25 cellular contexts compared by ENCODE assay signal in the genomic region with DNA sequence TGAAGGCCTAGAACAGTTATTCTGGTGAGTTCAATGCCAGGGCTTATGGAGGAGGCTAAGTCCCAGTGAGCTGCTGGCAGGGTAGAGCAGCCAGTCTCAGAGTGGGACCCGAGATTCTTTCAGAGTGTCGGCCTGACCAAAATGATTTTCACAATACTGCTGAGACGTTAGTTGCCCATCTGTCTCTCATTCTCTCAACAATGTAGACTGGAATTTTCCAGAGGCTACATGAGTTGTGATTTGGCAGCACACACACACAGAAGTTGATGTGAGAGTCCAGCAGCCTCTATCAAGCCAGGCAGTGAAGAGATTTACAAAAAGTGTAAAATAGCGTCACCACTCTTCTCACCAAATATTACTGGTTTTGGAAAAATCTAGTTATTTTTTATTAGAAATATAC. TPM values are rescaled to one million over a fixed set of nuclear protein-coding genes. Genes with fewer than 3 reads are reported as not detected.
DNase-seq lines count a peak whose midpoint lies in the region; ATAC-seq and TF ChIP-seq lines count a peak whose summit lies in the region.
"Had no signal": no experiment of that assay in that cellular context is flagged by ENCODE, and none has a peak within 500 bp of the region (broad histone marks: within the 10 kb centered on the region; RNA-seq: fewer than 3 reads in every experiment).

No MANE protein-coding gene starts in this region.

- no peak overlapping the region for H3K4me2 ChIP-seq in hepatocyte
- H3K4me2 ChIP-seq: A549, BLaER1, SK-N-SH had no signal

- H3K27me3 Mint-ChIP-seq in stimulated activated naive CD8-positive, alpha-beta T cell treated with anti-CD3 and anti-CD28 coated beads, Interleukin-15, amount 100 ng/mL, for 72 hours = peaks cover 20% of the 10 kb centered on the region

- no peaks in the 10 kb centered on the region for H3K27me3 ChIP-seq in hepatocyte
- H3K27me3 ChIP-seq: BLaER1 had no signal

- H3K9me3 Mint-ChIP-seq in stimulated activated naive CD8-positive, alpha-beta T cell treated with anti-CD3 and anti-CD28 coated beads, Interleukin-15, amount 100 ng/mL, for 72 hours = no peaks in the 10 kb centered on the region
- H3K9me3 Mint-ChIP-seq: CD4-positive, alpha-beta T cell had no signal

- H4K20me1 ChIP-seq in hepatocyte (ENCODE audit: insufficient read depth, poor library complexity, severe bottlenecking) = no peaks in the 10 kb centered on the region
- H4K20me1 ChIP-seq: BLaER1 had no signal

- DNase-seq in EH (ENCODE audit: low read depth) (peak; percentile 31), dedifferentiated amniotic fluid mesenchymal stem cell (ENCODE audit: extremely low spot score) (peak; percentile 52), hepatocyte (ENCODE audit: low spot score) (no peak), sciatic nerve (ENCODE audit: low spot score) (no peak), midbrain (lab: John Stamatoyannopoulos, UW) (no peak)
- no peak for DNase-seq in stimulated activated naive CD8-positive, alpha-beta T cell treated with anti-CD3 and anti-CD28 coated beads, Interleukin-15, amount 100 ng/mL, for 72 hours
- DNase-seq: CD4-positive, alpha-beta T cell; COR-L47; DMS 273 treated with DMSO at 0.1 percent for 48 hours; DMS79 treated with DMSO at 0.1 percent for 48 hours; MV-4-11; NCI-H1694; NCI-H2081; NCI-H446 treated with DMSO at 0.1 percent for 48 hours; NCI-H526 treated with DMSO at 0.1 percent for 48 hours; SIG-M5; SK-N-SH had no signal

- H3K4me1 Mint-ChIP-seq in stimulated activated naive CD8-positive, alpha-beta T cell treated with anti-CD3 and anti-CD28 coated beads, Interleukin-15, amount 100 ng/mL, for 72 hours = no peaks in the 10 kb centered on the region

- H3K27ac Mint-ChIP-seq in stimulated activated naive CD8-positive, alpha-beta T cell treated with anti-CD3 and anti-CD28 coated beads, Interleukin-15, amount 100 ng/mL, for 72 hours = no peak overlapping the region
- H3K27ac Mint-ChIP-seq: CD4-positive, alpha-beta T cell; IgD-negative memory B cell had no signal

- H3K4me3 ChIP-seq in hepatocyte = no peak overlapping the region
- H3K4me3 ChIP-seq: A549, BLaER1 had no signal

- H3K79me2 ChIP-seq in hepatocyte = no peaks in the 10 kb centered on the region

- ATAC-seq in sciatic nerve = peak; percentile 38
- ATAC-seq in stimulated activated naive CD8-positive, alpha-beta T cell treated with anti-CD3 and anti-CD28 coated beads, Interleukin-15, amount 100 ng/mL, for 72 hours = no peak
- no peak for ATAC-seq in HG03045 (IDR thresholded peaks at IDR 0.05; ENCODE audit: unreplicated experiment)
- no peak for ATAC-seq in GM21723 (IDR thresholded peaks at IDR 0.05; ENCODE audit: unreplicated experiment)
- ATAC-seq: A549, HCT116 had no signal

- no peaks in the 10 kb centered on the region for H3K9me2 ChIP-seq in hepatocyte (replicated peaks; ENCODE audit: insufficient read depth)
- H3K9me2 ChIP-seq: SK-N-SH had no signal

- no peak overlapping the region for H2AFZ ChIP-seq in hepatocyte

- no peak overlapping the region for H3K4me3 Mint-ChIP-seq in stimulated activated naive CD8-positive, alpha-beta T cell treated with anti-CD3 and anti-CD28 coated beads, Interleukin-15, amount 100 ng/mL, for 72 hours
- H3K4me3 Mint-ChIP-seq: CD4-positive, alpha-beta T cell; IgD-negative memory B cell had no signal

- intact Hi-C loops in sciatic nerve (cut with DNase I) = no loop called here

- 75% methylated on average over 4 of the region's 4 CpGs for WGBS in hepatocyte (ENCODE audit: low lambda C conversion rate, missing lambda C conversion rate)

- peak overlapping the region; percentile 47 for H3K27ac ChIP-seq in hepatocyte
- H3K27ac ChIP-seq: A549, BLaER1 had no signal

- H3K4me1 ChIP-seq in hepatocyte (ENCODE audit: insufficient read depth) = no peaks in the 10 kb centered on the region
- H3K4me1 ChIP-seq: A549 had no signal

- TF ChIP-seq CTCF in hepatocyte (IDR thresholded peaks at IDR 0.05; ENCODE audit: poor library complexity) = no peak

- H3K36me3 ChIP-seq in hepatocyte (replicated peaks; ENCODE audit: insufficient read depth, low read depth) = no peaks in the 10 kb centered on the region
- H3K36me3 ChIP-seq: BLaER1 had no signal

- H3K9me3 ChIP-seq in hepatocyte (ENCODE audit: low read depth) = no peaks in the 10 kb centered on the region
- H3K9me3 ChIP-seq: A549, BLaER1, SK-N-SH had no signal

RNA-seq across cellular contexts. Expression of a gene that starts 21.7 kb away (rescaled TPM):
- total RNA-seq in hepatocyte (0.04 TPM in 1 of 2 replicates, not detected in the other), sciatic nerve (not detected)
- polyA plus RNA-seq in hepatocyte = not detected in 2 replicates
- total RNA-seq: CD4-positive, alpha-beta T cell; H1; M059J had no signal
- polyA plus RNA-seq: IgD-negative memory B cell, SK-N-SH had no signal

RNA-seq across cellular contexts. Expression of a gene that starts 36.4 kb away (rescaled TPM):
- total RNA-seq in hepatocyte (not detected in 2 replicates), sciatic nerve (not detected)
- not detected in 2 replicates for polyA plus RNA-seq in hepatocyte
- total RNA-seq: M059J had no signal
- polyA plus RNA-seq: IgD-negative memory B cell, SK-N-SH had no signal

Comparison
In these comparisons a context has a peak if more than half of its experiments do, and no peak if none do; other contexts are left out.
1. DNase-seq: peak in EH (single experiment) and dedifferentiated amniotic fluid mesenchymal stem cell (single experiment); none in hepatocyte (single experiment), sciatic nerve (single experiment), midbrain (single experiment) and stimulated activated naive CD8-positive, alpha-beta T cell treated with anti-CD3 and anti-CD28 coated beads, Interleukin-15, amount 100 ng/mL, for 72 hours (0 of 2).